Comparison of ENCODE assay signal across 1 cellular context in genomic region chr14:23094666-23095195, GRCh38.
TF ChIP-seq lines count a peak whose summit lies in the region.

ACIN1 (minus strand) TSS chr14:23095136; CDS start chr14:23095112, 24 bp downstream.

TF ChIP-seq in HepG2, 621 proteins besides CTCF, POLR2A, EP300 and RAD21 (continued from another document and continues in another):
- TF ChIP-seq ZGPAT (CRISPR knock-in tag; IDR thresholded peaks at IDR 0.05) (peak; percentile 97), ZNF691 (CRISPR knock-in tag; IDR thresholded peaks at IDR 0.05; ENCODE audit: borderline replicate concordance, low read depth) (peak; percentile 98), CC2D1A (CRISPR knock-in tag; IDR thresholded peaks at IDR 0.05) (no peak; the same call in 1 of the 2 replicates), PLSCR1 (CRISPR knock-in tag; IDR thresholded peaks at IDR 0.05; ENCODE audit: borderline replicate concordance) (no peak), MED8 (CRISPR knock-in tag; IDR thresholded peaks at IDR 0.05; ENCODE audit: insufficient replicate concordance) (peak; percentile 95), SMARCC2 (IDR thresholded peaks at IDR 0.05) (no peak), BRCA1 (CRISPR knock-in tag; IDR thresholded peaks at IDR 0.05) (peak; percentile 97; the same call in 1 of the 2 replicates), FOXP1 (IDR thresholded peaks at IDR 0.05) (no peak), FOXP1 (CRISPR knock-in tag; IDR thresholded peaks at IDR 0.05) (peak; percentile 19; the same call in 1 of the 2 replicates), ARID3A (IDR thresholded peaks at IDR 0.05; ENCODE audit: low read depth, low read length) (0 out of 2 replicates have a peak, but pooled peaks have one; percentile 14), ZNF577 (CRISPR knock-in tag; IDR thresholded peaks at IDR 0.05; ENCODE audit: borderline replicate concordance, low read depth) (no peak), ZNF180 (CRISPR knock-in tag; IDR thresholded peaks at IDR 0.05; ENCODE audit: borderline replicate concordance, low read depth) (peak; percentile 87; the same call in 1 of the 2 replicates), HINFP (CRISPR knock-in tag; IDR thresholded peaks at IDR 0.05; ENCODE audit: low read depth) (peak; percentile 100), RNF219 (CRISPR knock-in tag; IDR thresholded peaks at IDR 0.05) (no peak; the same call in 1 of the 2 replicates), DRAP1 (CRISPR knock-in tag; IDR thresholded peaks at IDR 0.05) (no peak; the same call in 1 of the 2 replicates), HMGXB4 (CRISPR knock-in tag; IDR thresholded peaks at IDR 0.05; ENCODE audit: borderline replicate concordance in 1 of 2, low read depth in 1 of 2) (peak; percentile 97 to 99), FOXO4 (CRISPR knock-in tag; conservative IDR thresholded peaks at IDR 0.05) (peak; percentile 99), ZNF160 (CRISPR knock-in tag; IDR thresholded peaks at IDR 0.05) (peak; percentile 97), ZNF883 (CRISPR knock-in tag; IDR thresholded peaks at IDR 0.05; ENCODE audit: not compliant biosample characterization) (peak; percentile 99), ZNF350 (CRISPR knock-in tag; IDR thresholded peaks at IDR 0.05; ENCODE audit: borderline replicate concordance, low read depth) (peak; percentile 97), GLI4 (CRISPR knock-in tag; IDR thresholded peaks at IDR 0.05; ENCODE audit: borderline replicate concordance) (peak; percentile 99), HNRNPUL1 (IDR thresholded peaks at IDR 0.05; ENCODE audit: low read depth, low read length) (no peak), LBX2 (CRISPR knock-in tag; IDR thresholded peaks at IDR 0.05; ENCODE audit: borderline replicate concordance) (peak; percentile 99), ZNF790 (CRISPR knock-in tag; IDR thresholded peaks at IDR 0.05; ENCODE audit: borderline replicate concordance) (peak; percentile 99), MTA1 (CRISPR knock-in tag; IDR thresholded peaks at IDR 0.05; ENCODE audit: borderline replicate concordance) (peak; percentile 99), TBL1XR1 (IDR thresholded peaks at IDR 0.05; ENCODE audit: borderline replicate concordance, low read length, partially characterized antibody) (no peak), SAP130 (CRISPR knock-in tag; IDR thresholded peaks at IDR 0.05; ENCODE audit: low read depth) (peak; percentile 68; the same call in 1 of the 2 replicates), SPEN (CRISPR knock-in tag; IDR thresholded peaks at IDR 0.05; ENCODE audit: low read depth) (peak; percentile 92; the same call in 1 of the 2 replicates), PHF21A (CRISPR knock-in tag; IDR thresholded peaks at IDR 0.05) (no peak), FUBP1 (CRISPR knock-in tag; IDR thresholded peaks at IDR 0.05; ENCODE audit: borderline replicate concordance) (no peak; the same call in 1 of the 2 replicates), ZNF678 (CRISPR knock-in tag; IDR thresholded peaks at IDR 0.05) (peak; percentile 99), MIER3 (CRISPR knock-in tag; IDR thresholded peaks at IDR 0.05; ENCODE audit: borderline replicate concordance) (0 out of 2 replicates have a peak, but pooled peaks have one; percentile 88), IKZF4 (CRISPR knock-in tag; IDR thresholded peaks at IDR 0.05; ENCODE audit: borderline replicate concordance, low read depth, not compliant biosample characterization) (peak; percentile 96), ZNF512B (CRISPR knock-in tag; IDR thresholded peaks at IDR 0.05; ENCODE audit: borderline replicate concordance) (peak; percentile 86; the same call in 1 of the 2 replicates), ZFP36L2 (CRISPR knock-in tag; IDR thresholded peaks at IDR 0.05) (peak; percentile 62; the same call in 1 of the 2 replicates), ZNF546 (CRISPR knock-in tag; conservative IDR thresholded peaks at IDR 0.05) (peak; percentile 99)
